Comparison of ENCODE assay signal across 1 cellular context in the genomic region with DNA sequence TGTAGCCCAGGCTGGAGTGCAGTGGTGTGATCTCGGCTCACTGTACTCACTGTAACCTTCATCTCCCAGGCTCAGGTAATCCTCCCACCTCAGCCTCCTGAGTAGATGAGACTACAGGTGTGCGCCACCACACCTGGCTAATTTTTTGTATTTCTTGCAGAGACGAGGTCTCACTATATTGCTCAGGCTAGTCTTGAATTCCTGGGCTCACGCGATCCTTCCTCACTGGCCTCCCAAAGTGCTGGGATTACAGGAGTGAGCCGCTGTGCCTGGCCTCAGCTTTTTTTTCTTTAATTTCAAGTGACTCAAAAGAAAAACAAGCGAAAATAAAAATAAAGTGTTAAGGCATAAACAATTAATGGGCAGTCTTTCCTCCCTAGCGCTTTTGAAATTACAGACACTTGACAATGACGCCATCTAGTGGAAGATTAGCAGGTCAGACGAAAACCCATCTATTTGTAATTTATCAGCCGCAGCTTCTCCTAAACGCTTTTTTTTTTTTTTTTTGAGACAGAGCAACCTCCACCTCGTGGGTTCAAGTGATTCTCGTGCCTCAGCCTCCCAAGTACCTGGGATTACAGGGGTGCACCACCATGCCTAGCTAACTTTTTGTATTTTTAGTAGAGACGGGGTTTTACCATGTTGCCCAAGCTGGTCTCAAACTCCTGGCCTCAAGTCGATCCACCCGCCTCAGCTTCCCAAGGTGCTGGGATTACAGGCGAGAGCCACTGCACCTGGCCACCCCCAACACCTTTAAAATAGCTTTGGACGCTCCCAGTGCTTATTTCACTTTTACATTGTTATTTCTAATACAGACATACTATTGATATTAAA.
TF ChIP-seq lines count a peak whose summit lies in the region.

No MANE protein-coding gene starts in this region.

TF ChIP-seq in SK-N-SH treated with all-trans-retinoic acid at 6 μM for 48 hours, 23 proteins besides CTCF, POLR2A, EP300 and RAD21 (continued from another document):
- TF ChIP-seq PPARA (CRISPR knock-in tag; IDR thresholded peaks at IDR 0.05; ENCODE audit: borderline replicate concordance) = no peak
- TF ChIP-seq TOX (CRISPR knock-in tag; IDR thresholded peaks at IDR 0.05; ENCODE audit: borderline replicate concordance) = no peak
- no peak for TF ChIP-seq ZC3H10 (CRISPR knock-in tag; IDR thresholded peaks at IDR 0.05)
- no peak for TF ChIP-seq TCF4 (CRISPR knock-in tag; IDR thresholded peaks at IDR 0.05; ENCODE audit: borderline replicate concordance)
- TF ChIP-seq, protein P1, sequence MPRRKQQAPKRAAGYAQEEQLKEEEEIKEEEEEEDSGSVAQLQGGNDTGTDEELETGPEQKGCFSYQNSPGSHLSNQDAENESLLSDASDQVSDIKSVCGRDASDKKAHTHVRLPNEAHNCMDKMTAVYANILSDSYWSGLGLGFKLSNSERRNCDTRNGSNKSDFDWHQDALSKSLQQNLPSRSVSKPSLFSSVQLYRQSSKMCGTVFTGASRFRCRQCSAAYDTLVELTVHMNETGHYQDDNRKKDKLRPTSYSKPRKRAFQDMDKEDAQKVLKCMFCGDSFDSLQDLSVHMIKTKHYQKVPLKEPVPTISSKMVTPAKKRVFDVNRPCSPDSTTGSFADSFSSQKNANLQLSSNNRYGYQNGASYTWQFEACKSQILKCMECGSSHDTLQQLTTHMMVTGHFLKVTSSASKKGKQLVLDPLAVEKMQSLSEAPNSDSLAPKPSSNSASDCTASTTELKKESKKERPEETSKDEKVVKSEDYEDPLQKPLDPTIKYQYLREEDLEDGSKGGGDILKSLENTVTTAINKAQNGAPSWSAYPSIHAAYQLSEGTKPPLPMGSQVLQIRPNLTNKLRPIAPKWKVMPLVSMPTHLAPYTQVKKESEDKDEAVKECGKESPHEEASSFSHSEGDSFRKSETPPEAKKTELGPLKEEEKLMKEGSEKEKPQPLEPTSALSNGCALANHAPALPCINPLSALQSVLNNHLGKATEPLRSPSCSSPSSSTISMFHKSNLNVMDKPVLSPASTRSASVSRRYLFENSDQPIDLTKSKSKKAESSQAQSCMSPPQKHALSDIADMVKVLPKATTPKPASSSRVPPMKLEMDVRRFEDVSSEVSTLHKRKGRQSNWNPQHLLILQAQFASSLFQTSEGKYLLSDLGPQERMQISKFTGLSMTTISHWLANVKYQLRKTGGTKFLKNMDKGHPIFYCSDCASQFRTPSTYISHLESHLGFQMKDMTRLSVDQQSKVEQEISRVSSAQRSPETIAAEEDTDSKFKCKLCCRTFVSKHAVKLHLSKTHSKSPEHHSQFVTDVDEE (CRISPR knock-in tag; IDR thresholded peaks at IDR 0.05) = no peak
- TF ChIP-seq ESRRG (CRISPR knock-in tag; IDR thresholded peaks at IDR 0.05) = no peak
- TF ChIP-seq ZNF565 (CRISPR knock-in tag; conservative IDR thresholded peaks at IDR 0.05; ENCODE audit: low read depth) = no peak
- TF ChIP-seq GLIS3 (CRISPR knock-in tag; IDR thresholded peaks at IDR 0.05) = no peak
